In genomic region chr13:27619093-27619705, GRCh38 we compare ENCODE assay signal across 8 cellular contexts. TPM values are rescaled to one million over a fixed set of nuclear protein-coding genes. Genes with fewer than 3 reads are reported as not detected.
DNase-seq lines count a peak whose midpoint lies in the region; ATAC-seq, FAIRE-seq and TF ChIP-seq lines count a peak whose summit lies in the region.

No MANE protein-coding gene starts in this region.

- POLR2A ChIA-PET in activated naive CD8-positive, alpha-beta T cell treated with anti-CD3 and anti-CD28 coated beads, Interleukin-2, amount 10 ng/mL, durations not matched to agents 7 days and 5 days (lab: Charles Lee), result interaction anchor here (0.5 to 3.2 kb wide), 6 partner anchors 18 to 194 kb away, joined by 4 to 26 read pairs (median 10); partner anchors contain the start of genes GTF3A and MTIF3

- H3K27me3 ChIP-seq in keratinocyte (ENCODE audit: control insufficient read depth, extremely low read depth, insufficient read depth, low read length) (no peaks in the 10 kb centered on the region), thymus (ENCODE audit: control insufficient read depth, insufficient read depth) (no peaks in the 10 kb centered on the region)

- H4K20me1 ChIP-seq in keratinocyte (ENCODE audit: control insufficient read depth, extremely low read depth, insufficient read depth, low read length), result no peaks in the 10 kb centered on the region

- no peaks in the 10 kb centered on the region for H3K27me3 Mint-ChIP-seq in activated CD4-positive, alpha-beta T cell treated with anti-CD3 and anti-CD28 coated beads, Interleukin-2, amount 10 ng/mL, durations not matched to agents 24 days and 14 days
- no peaks in the 10 kb centered on the region for H3K27me3 Mint-ChIP-seq in activated naive CD8-positive, alpha-beta T cell treated with anti-CD3 and anti-CD28 coated beads, Interleukin-2, amount 10 ng/mL, durations not matched to agents 7 days and 5 days

- peaks cover 3% of the 10 kb centered on the region for H3K9me3 Mint-ChIP-seq in activated CD4-positive, alpha-beta T cell treated with anti-CD3 and anti-CD28 coated beads, Interleukin-2, amount 10 ng/mL, durations not matched to agents 24 days and 14 days
- H3K9me3 Mint-ChIP-seq in activated naive CD8-positive, alpha-beta T cell treated with anti-CD3 and anti-CD28 coated beads, Interleukin-2, amount 10 ng/mL, durations not matched to agents 7 days and 5 days, result peaks cover 7% of the 10 kb centered on the region

- peaks cover 34% of the 10 kb centered on the region for H3K4me1 ChIP-seq in keratinocyte (ENCODE audit: control insufficient read depth, extremely low read depth, insufficient read depth, low read length)
- peaks cover 22% of the 10 kb centered on the region for H3K4me1 ChIP-seq in thymus (ENCODE audit: control insufficient read depth, insufficient read depth, low read length)

- H3K9me1 ChIP-seq in keratinocyte (ENCODE audit: control insufficient read depth, extremely low read depth, insufficient read depth, low read length), result no peaks in the 10 kb centered on the region

- dilution Hi-C loops in keratinocyte (cut with MboI; ENCODE audit: extremely low pct_ligation_motif_present, low sequenced_read_pairs), result no loop called here

- ATAC-seq in activated naive CD8-positive, alpha-beta T cell treated with anti-CD3 and anti-CD28 coated beads, Interleukin-2, amount 10 ng/mL, durations not matched to agents 7 days and 5 days (ENCODE audit: low read depth), result no peak
- no peak for ATAC-seq in GM21576 (IDR thresholded peaks at IDR 0.05; ENCODE audit: unreplicated experiment)

- TF ChIP-seq CTCF in keratinocyte (optimal IDR thresholded peaks at IDR 0.05 in 1 of 3, IDR thresholded peaks at IDR 0.05 in 1 of 3, conservative IDR thresholded peaks at IDR 0.05 in 1 of 3; ENCODE audit: extremely low read depth in 1 of 3, insufficient read depth in 2 of 3, low read length in 3 of 3), result no peak

- peaks cover 27% of the 10 kb centered on the region for H3K36me3 Mint-ChIP-seq in activated CD4-positive, alpha-beta T cell treated with anti-CD3 and anti-CD28 coated beads, Interleukin-2, amount 10 ng/mL, durations not matched to agents 24 days and 14 days (ENCODE audit: low read depth)
- H3K36me3 Mint-ChIP-seq in activated naive CD8-positive, alpha-beta T cell treated with anti-CD3 and anti-CD28 coated beads, Interleukin-2, amount 10 ng/mL, durations not matched to agents 7 days and 5 days, result peaks cover 24% of the 10 kb centered on the region

- 56% methylated on average over 10 of the region's 10 CpGs for WGBS in thymus

- H3K4me3 Mint-ChIP-seq in activated CD4-positive, alpha-beta T cell treated with anti-CD3 and anti-CD28 coated beads, Interleukin-2, amount 10 ng/mL, durations not matched to agents 24 days and 14 days, result peak overlapping the region; percentile 98
- H3K4me3 Mint-ChIP-seq in activated naive CD8-positive, alpha-beta T cell treated with anti-CD3 and anti-CD28 coated beads, Interleukin-2, amount 10 ng/mL, durations not matched to agents 7 days and 5 days, result peak overlapping the region; percentile 93

- H3K36me3 ChIP-seq in keratinocyte (ENCODE audit: control insufficient read depth in 2 of 2, extremely low read depth in 1 of 2, insufficient read depth in 2 of 2, low read length in 2 of 2) (peaks cover 4 to 12% of the 10 kb centered on the region in 2 experiments), thymus (ENCODE audit: control insufficient read depth, insufficient read depth) (no peaks in the 10 kb centered on the region)

- H3K27ac ChIP-seq in keratinocyte (ENCODE audit: control insufficient read depth, insufficient read depth, low read length), result peak overlapping the region; percentile 99
- H3K27ac ChIP-seq in thymus (ENCODE audit: low read depth), result no peak overlapping the region

- peak overlapping the region; percentile 6 for H2AFZ ChIP-seq in keratinocyte (ENCODE audit: control insufficient read depth, low read length)

- H3K4me3 ChIP-seq in keratinocyte (ENCODE audit: control insufficient read depth in 2 of 3, extremely low read depth in 1 of 3, insufficient read depth in 2 of 3, low read depth in 1 of 3, low read length in 3 of 3) (peak overlapping the region; percentile 92 to 97 (median 96)), thymus (ENCODE audit: low read length) (peak overlapping the region; percentile 59)

- peaks cover 81% of the 10 kb centered on the region for H3K79me2 ChIP-seq in keratinocyte (ENCODE audit: control insufficient read depth, insufficient read depth, low read length)

- H3K4me2 ChIP-seq in keratinocyte (ENCODE audit: control insufficient read depth, extremely low read depth, insufficient read depth, low read depth, low read length), result peak overlapping the region; percentile 85

- FAIRE-seq in keratinocyte (lab: Jason Lieb, UNC), result no peak

- H3K4me1 Mint-ChIP-seq in activated CD4-positive, alpha-beta T cell treated with anti-CD3 and anti-CD28 coated beads, Interleukin-2, amount 10 ng/mL, durations not matched to agents 24 days and 14 days, result peaks cover 36% of the 10 kb centered on the region
- H3K4me1 Mint-ChIP-seq in activated naive CD8-positive, alpha-beta T cell treated with anti-CD3 and anti-CD28 coated beads, Interleukin-2, amount 10 ng/mL, durations not matched to agents 7 days and 5 days, result peaks cover 35% of the 10 kb centered on the region

- peak overlapping the region; percentile 98 for H3K9ac ChIP-seq in keratinocyte (ENCODE audit: control insufficient read depth, extremely low read depth, insufficient read depth, low read length)

- H3K27ac Mint-ChIP-seq in activated CD4-positive, alpha-beta T cell treated with anti-CD3 and anti-CD28 coated beads, Interleukin-2, amount 10 ng/mL, durations not matched to agents 24 days and 14 days, result peak overlapping the region; percentile 84
- peak overlapping the region; percentile 84 for H3K27ac Mint-ChIP-seq in activated naive CD8-positive, alpha-beta T cell treated with anti-CD3 and anti-CD28 coated beads, Interleukin-2, amount 10 ng/mL, durations not matched to agents 7 days and 5 days

- intact Hi-C loops in activated CD4-positive, alpha-beta T cell treated with anti-CD3 and anti-CD28 coated beads, Interleukin-2, amount 10 ng/mL, durations not matched to agents 24 days and 14 days (cut with micrococcal nuclease), result no loop called here

- DNase-seq in activated CD4-positive, alpha-beta T cell treated with anti-CD3 and anti-CD28 coated beads, Interleukin-2, amount 10 ng/mL, durations not matched to agents 24 days and 14 days, result no peak
- no peak for DNase-seq in activated CD4-positive, alpha-beta T cell treated with anti-CD3 and anti-CD28 coated beads, Interleukin-2, amount 50 U/mL, for 48 hours
- no peak for DNase-seq in activated naive CD8-positive, alpha-beta T cell treated with anti-CD3 and anti-CD28 coated beads, Interleukin-2, amount 10 ng/mL, durations not matched to agents 7 days and 5 days
- DNase-seq in keratinocyte (ENCODE audit: low read depth, low spot score) (no peak), GF-D8 (lab: John Stamatoyannopoulos, UW) (no peak), islet precursor cell (no peak)

- H3K9me3 ChIP-seq in keratinocyte (ENCODE audit: control insufficient read depth, low read depth, low read length) (peaks cover under 1% of the 10 kb centered on the region), thymus (ENCODE audit: control insufficient read depth) (peaks cover 1% of the 10 kb centered on the region)

RNA-seq across cellular contexts. Expression of gene LNX2, which starts 1.1 kb away (rescaled TPM):
- 4.1 and 4.3 TPM in 2 replicates for total RNA-seq in activated CD4-positive, alpha-beta T cell treated with anti-CD3 and anti-CD28 coated beads, Interleukin-2, amount 10 ng/mL, durations not matched to agents 24 days and 14 days
- total RNA-seq in activated naive CD8-positive, alpha-beta T cell treated with anti-CD3 and anti-CD28 coated beads, Interleukin-2, amount 10 ng/mL, durations not matched to agents 7 days and 5 days, result 1 to 10 TPM; 8.0 to 8.3 TPM
- polyA plus RNA-seq in keratinocyte, result 12.1 to 17.0 TPM (median 14.4 TPM) in 3 replicates
- 5.5 TPM for polyA plus RNA-seq in keratinocyte (2011; ENCODE audit: low read depth)
- polyA plus RNA-seq in keratinocyte (2011; cell fraction: cytosol; rRNA removed), result 9.5 and 13.5 TPM in 2 replicates
- polyA plus RNA-seq in keratinocyte (2011; cell fraction: nucleus; rRNA removed), result 18.1 and 19.1 TPM in 2 replicates
- 9.1 and 10.4 TPM in 2 replicates for polyA plus RNA-seq in keratinocyte (2012; ENCODE audit: low replicate concordance)
- 16.2 to 22.1 TPM (median 19.6 TPM) in 3 replicates for polyA minus RNA-seq in keratinocyte
- polyA minus RNA-seq in keratinocyte (2011; cell fraction: cytosol; rRNA and poly(A)+ RNA removed), result 11.5 TPM
- polyA minus RNA-seq in keratinocyte (2011; cell fraction: nucleus; rRNA and poly(A)+ RNA removed), result 17.7 and 35.8 TPM in 2 replicates
- polyA plus RNA-seq in thymus, result 9.4 TPM

RNA-seq across cellular contexts. Expression of gene POLR1D, which starts 2.5 kb away (rescaled TPM):
- 134 and 140 TPM in 2 replicates for total RNA-seq in activated CD4-positive, alpha-beta T cell treated with anti-CD3 and anti-CD28 coated beads, Interleukin-2, amount 10 ng/mL, durations not matched to agents 24 days and 14 days
- 100 to 1,000 TPM; 139 to 140 TPM for total RNA-seq in activated naive CD8-positive, alpha-beta T cell treated with anti-CD3 and anti-CD28 coated beads, Interleukin-2, amount 10 ng/mL, durations not matched to agents 7 days and 5 days
- polyA plus RNA-seq in keratinocyte (152 to 235 TPM (median 204 TPM) in 3 replicates), thymus (221 TPM)
- polyA plus RNA-seq in keratinocyte (2011; ENCODE audit: low read depth), result 183 TPM
- polyA plus RNA-seq in keratinocyte (2011; cell fraction: cytosol; rRNA removed), result 199 and 322 TPM in 2 replicates
- polyA plus RNA-seq in keratinocyte (2011; cell fraction: nucleus; rRNA removed), result 96.8 and 102 TPM in 2 replicates
- polyA plus RNA-seq in keratinocyte (2012; ENCODE audit: low replicate concordance), result 193 and 217 TPM in 2 replicates
- 29.4 to 86.5 TPM (median 63.1 TPM) in 3 replicates for polyA minus RNA-seq in keratinocyte
- 79.4 TPM for polyA minus RNA-seq in keratinocyte (2011; cell fraction: cytosol; rRNA and poly(A)+ RNA removed)
- 18.8 and 27.7 TPM in 2 replicates for polyA minus RNA-seq in keratinocyte (2011; cell fraction: nucleus; rRNA and poly(A)+ RNA removed)
